2 cellular contexts compared by ENCODE assay signal in genomic region chr12:93839076-93839475, GRCh38.
TF ChIP-seq lines count a peak whose summit lies in the region.

No MANE protein-coding gene starts in this region.

TF ChIP-seq in HepG2, 621 proteins besides CTCF, POLR2A, EP300 and RAD21:
- TF ChIP-seq GLI4 (CRISPR knock-in tag; IDR thresholded peaks at IDR 0.05; ENCODE audit: borderline replicate concordance) (no peak), ZBTB21 (CRISPR knock-in tag; IDR thresholded peaks at IDR 0.05) (no peak), MAX (IDR thresholded peaks at IDR 0.05) (no peak), XBP1 (CRISPR knock-in tag; IDR thresholded peaks at IDR 0.05) (no peak), STAG1 (CRISPR knock-in tag; IDR thresholded peaks at IDR 0.05) (peak; percentile 43), ZNF121 (CRISPR knock-in tag; IDR thresholded peaks at IDR 0.05) (no peak), TP53 (CRISPR knock-in tag; conservative IDR thresholded peaks at IDR 0.05) (no peak)

TF ChIP-seq in WTC11, 78 proteins besides CTCF, POLR2A, EP300 and RAD21:
- TF ChIP-seq AR (CRISPR knock-in tag; IDR thresholded peaks at IDR 0.05) (no peak), AFF4 (CRISPR knock-in tag; IDR thresholded peaks at IDR 0.05; ENCODE audit: borderline replicate concordance) (no peak), ZNF425 (CRISPR knock-in tag; conservative IDR thresholded peaks at IDR 0.05) (no peak), CBFB (CRISPR knock-in tag; IDR thresholded peaks at IDR 0.05; ENCODE audit: low read depth) (no peak), ELF4 (CRISPR knock-in tag; IDR thresholded peaks at IDR 0.05; ENCODE audit: low read depth) (no peak), SMAD3 (CRISPR knock-in tag; IDR thresholded peaks at IDR 0.05; ENCODE audit: borderline replicate concordance) (no peak), PRDM15 (CRISPR knock-in tag; IDR thresholded peaks at IDR 0.05) (no peak), MXD4 (CRISPR knock-in tag; IDR thresholded peaks at IDR 0.05; ENCODE audit: borderline replicate concordance) (no peak), E2F4 (CRISPR knock-in tag; IDR thresholded peaks at IDR 0.05; ENCODE audit: borderline replicate concordance, low read depth) (no peak), OVOL2 (CRISPR knock-in tag; IDR thresholded peaks at IDR 0.05; ENCODE audit: borderline replicate concordance) (no peak), ATF3 (CRISPR knock-in tag; conservative IDR thresholded peaks at IDR 0.05) (no peak), ZNF512 (CRISPR knock-in tag; IDR thresholded peaks at IDR 0.05; ENCODE audit: borderline replicate concordance) (no peak), ATF2 (CRISPR knock-in tag; IDR thresholded peaks at IDR 0.05; ENCODE audit: borderline replicate concordance, low read depth) (no peak), ZBTB43 (CRISPR knock-in tag; IDR thresholded peaks at IDR 0.05) (no peak), PREB (CRISPR knock-in tag; IDR thresholded peaks at IDR 0.05; ENCODE audit: borderline replicate concordance) (no peak)
